Comparison of ENCODE assay signal across 9 cellular contexts in genomic region chr9:88741335-88741734, GRCh38.
A peak's percentile ranks its signal among the peaks of the same experiment; 100 is the strongest.
DNase-seq lines count a peak whose midpoint lies in the region; ATAC-seq and TF ChIP-seq lines count a peak whose summit lies in the region.
"Had no signal": no experiment of that assay in that cellular context is flagged by ENCODE, and none has a peak within 500 bp of the region (broad histone marks: within the 10 kb centered on the region; RNA-seq: fewer than 3 reads in every experiment).

No MANE protein-coding gene starts in this region.

- no peaks in the 10 kb centered on the region for H3K9me3 Mint-ChIP-seq in osteocyte (ENCODE audit: unreplicated experiment)
- H3K9me3 Mint-ChIP-seq: CD8-positive, alpha-beta T cell had no signal

- no peaks in the 10 kb centered on the region for H3K9me2 ChIP-seq in MM.1S (replicated peaks; ENCODE audit: insufficient read depth, low read length)

- H3K27ac Mint-ChIP-seq in osteocyte (ENCODE audit: unreplicated experiment): no peak overlapping the region
- H3K27ac Mint-ChIP-seq: CD8-positive, alpha-beta T cell had no signal

- H3K9me3 ChIP-seq in MM.1S (replicated peaks; ENCODE audit: insufficient read depth, low read length) (no peaks in the 10 kb centered on the region), body of pancreas (no peaks in the 10 kb centered on the region)

- H3K4me3 ChIP-seq in MM.1S (ENCODE audit: low read length): no peak overlapping the region
- no peak overlapping the region for H3K4me3 ChIP-seq in cardiac fibroblast (replicated peaks in 1 of 2; ENCODE audit: low read depth in 2 of 2, low read length in 2 of 2)
- H3K4me3 ChIP-seq in body of pancreas: no peak overlapping the region

- no peaks in the 10 kb centered on the region for H3K79me2 ChIP-seq in MM.1S (ENCODE audit: low read length)

- TF ChIP-seq CTCF in MM.1S (IDR thresholded peaks at IDR 0.05; ENCODE audit: low read length) (peak; percentile 40), cardiac fibroblast (IDR thresholded peaks at IDR 0.05; ENCODE audit: low read depth, low read length) (peak; percentile 55), osteocyte (IDR thresholded peaks at IDR 0.05) (peak; percentile 32), body of pancreas (IDR thresholded peaks at IDR 0.05) (no peak)

- H3K4me1 ChIP-seq in MM.1S (ENCODE audit: low read length): 0 out of 2 replicates have a peak, but pooled peaks cover 2% of the 10 kb centered on the region
- no peaks in the 10 kb centered on the region for H3K4me1 ChIP-seq in body of pancreas

- H3K4me1 Mint-ChIP-seq in osteocyte (ENCODE audit: unreplicated experiment): peaks cover 31% of the 10 kb centered on the region

- no peak overlapping the region for H3K4me3 Mint-ChIP-seq in osteocyte (ENCODE audit: unreplicated experiment)
- H3K4me3 Mint-ChIP-seq: CD8-positive, alpha-beta T cell had no signal

- peak; percentile 9 for DNase-seq in activated T-cell treated with anti-CD3 and anti-CD28 coated beads for 48 hours (ENCODE audit: low read depth)
- DNase-seq in activated T-cell treated with anti-CD3 and anti-CD28 coated beads, Interleukin-2, amount 50 U/mL, for 1 hour: no peak
- no peak for DNase-seq in MM.1S
- peak in 1 of 2 donors; percentile 61 for DNase-seq in cardiac fibroblast (ENCODE audit: low read depth in 2 of 2)
- DNase-seq in osteocyte (ENCODE audit: extremely low spot score, unreplicated experiment): no peak
- DNase-seq in body of pancreas: no peak
- no peak for DNase-seq in DMS79 (lab: John Stamatoyannopoulos, UW)
- DNase-seq: CD8-positive, alpha-beta T cell had no signal

- no peaks in the 10 kb centered on the region for H3K36me3 ChIP-seq in MM.1S (replicated peaks; ENCODE audit: insufficient read depth, low read length)
- no peaks in the 10 kb centered on the region for H3K36me3 ChIP-seq in body of pancreas (replicated peaks in 1 of 2; ENCODE audit: insufficient read depth in 1 of 2, low read depth in 2 of 2)

- H3K4me2 ChIP-seq in MM.1S (ENCODE audit: low read depth, low read length): no peak overlapping the region

- H3K27ac ChIP-seq in MM.1S (ENCODE audit: low read length) (no peak overlapping the region), body of pancreas (no peak overlapping the region)

- no peaks in the 10 kb centered on the region for H4K20me1 ChIP-seq in MM.1S (ENCODE audit: insufficient read depth, low read length)

- TF ChIP-seq POLR2A in body of pancreas (IDR thresholded peaks at IDR 0.05): no peak

- H3K36me3 Mint-ChIP-seq in osteocyte (ENCODE audit: unreplicated experiment): no peaks in the 10 kb centered on the region
- H3K36me3 Mint-ChIP-seq: CD8-positive, alpha-beta T cell had no signal

- H3K27me3 Mint-ChIP-seq in osteocyte (ENCODE audit: unreplicated experiment): peaks cover 8% of the 10 kb centered on the region

- no peak overlapping the region for H2AFZ ChIP-seq in MM.1S (ENCODE audit: low read length)

- H3K27me3 ChIP-seq in MM.1S (replicated peaks; ENCODE audit: insufficient read depth, low read length) (no peaks in the 10 kb centered on the region), body of pancreas (no peaks in the 10 kb centered on the region)

- no peak overlapping the region for H3K9ac ChIP-seq in MM.1S (ENCODE audit: low read length)

- no peaks in the 10 kb centered on the region for H3F3A ChIP-seq in MM.1S (ENCODE audit: insufficient read depth, low read length)

- intact Hi-C loops in body of pancreas (cut with DNase I): no loop called here

- 57 to 67% methylated on average over 3 of the region's 3 CpGs for WGBS in body of pancreas, 2 donors

- ATAC-seq in body of pancreas (no peak), HG03045 (IDR thresholded peaks at IDR 0.05; ENCODE audit: unreplicated experiment) (no peak)
- ATAC-seq: CD8-positive, alpha-beta T cell had no signal

Comparison
In these comparisons a context has a peak if more than half of its experiments do, and no peak if none do; other contexts are left out.
1. CTCF ChIP-seq: peak in MM.1S (single experiment), cardiac fibroblast (single experiment) and osteocyte (single experiment); none in body of pancreas (0 of 7).